In the genomic region with DNA sequence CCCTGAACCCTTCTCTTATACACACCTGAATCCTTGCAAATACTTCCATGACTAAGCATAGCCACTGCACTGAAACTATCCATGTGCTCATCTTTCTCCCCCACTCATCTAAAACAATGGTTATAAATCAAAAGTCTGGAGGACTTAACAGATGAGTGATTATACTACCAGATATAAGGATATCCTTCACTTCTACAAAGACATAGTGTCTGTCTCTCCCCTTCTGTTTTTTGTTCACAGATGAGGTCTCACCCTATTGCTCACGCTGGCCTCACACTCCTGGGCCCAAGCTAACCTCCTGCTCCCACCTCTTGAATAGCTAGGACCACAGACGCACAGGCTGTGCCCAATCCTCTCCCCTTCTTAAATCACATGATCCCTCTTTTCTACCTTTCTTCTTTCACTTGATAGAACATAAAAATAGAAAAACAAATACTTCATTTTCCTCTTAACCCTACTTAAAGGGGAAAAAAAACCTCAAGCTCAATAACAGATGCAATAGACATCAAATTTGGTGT, we compare ENCODE assay signal across 18 cellular contexts. TPM values are rescaled to one million over a fixed set of nuclear protein-coding genes. Genes with fewer than 3 reads are reported as not detected.
"Had no signal": no experiment of that assay in that cellular context is flagged by ENCODE, and none has a peak within 500 bp of the region (broad histone marks: within the 10 kb centered on the region; RNA-seq: fewer than 3 reads in every experiment).

No MANE protein-coding gene starts in this region.

- H3K36me3 ChIP-seq: pancreas, spleen had no signal

- H3K4me1 ChIP-seq: pancreas, spleen had no signal

- H3K27ac ChIP-seq: pancreas, spleen had no signal

- H3K9me3 ChIP-seq: pancreas, spleen had no signal

- DNase-seq: activated B cell treated with CpG ODN at 0.5 μM for 24 hours; activated CD4-positive, alpha-beta memory T cell treated with anti-CD3 and anti-CD28 coated beads for 36 hours; activated CD4-positive, alpha-beta T cell treated with anti-CD3 and anti-CD28 coated beads for 4 hours; activated naive CD8-positive, alpha-beta T cell treated with anti-CD3 and anti-CD28 coated beads for 36 hours; activated T-cell treated with anti-CD3 and anti-CD28 coated beads for 4 hours; amniotic stem cell; effector CD4-positive, alpha-beta T cell; hypothalamus; islet precursor cell; naive thymus-derived CD8-positive, alpha-beta T cell; pancreas; spleen; stimulated activated CD4-positive, alpha-beta T cell treated with anti-CD3 and anti-CD28 coated beads, Interleukin-4, amount 100 ng/mL, for 4 hours; stimulated activated naive B cell treated with anti-CD40 and anti-IgM and Interleukin-4, amounts not matched to agents 10 μg/mL and 1 μg/mL and 100 μg/mL, for 72 hours had no signal

- ATAC-seq: naive thymus-derived CD8-positive, alpha-beta T cell; pancreas; stimulated activated naive B cell treated with anti-CD40 and anti-IgM and Interleukin-4, amounts not matched to agents 10 μg/mL and 1 μg/mL and 100 μg/mL, for 72 hours had no signal

- H3K27me3 ChIP-seq: pancreas, spleen had no signal

- H3K4me3 ChIP-seq: pancreas, spleen had no signal

RNA-seq across cellular contexts. Expression of gene APOH, which starts 56.5 kb away (rescaled TPM):
- total RNA-seq: activated B cell treated with CpG ODN at 0.5 μM for 24 hours; activated CD4-positive, alpha-beta memory T cell treated with anti-CD3 and anti-CD28 coated beads for 36 hours; activated naive CD8-positive, alpha-beta T cell treated with anti-CD3 and anti-CD28 coated beads for 36 hours; frontal cortex; lower leg skin; mesenteric fat pad; naive thymus-derived CD8-positive, alpha-beta T cell; urinary bladder had no signal
